1 cellular context compared by ENCODE assay signal in the genomic region with DNA sequence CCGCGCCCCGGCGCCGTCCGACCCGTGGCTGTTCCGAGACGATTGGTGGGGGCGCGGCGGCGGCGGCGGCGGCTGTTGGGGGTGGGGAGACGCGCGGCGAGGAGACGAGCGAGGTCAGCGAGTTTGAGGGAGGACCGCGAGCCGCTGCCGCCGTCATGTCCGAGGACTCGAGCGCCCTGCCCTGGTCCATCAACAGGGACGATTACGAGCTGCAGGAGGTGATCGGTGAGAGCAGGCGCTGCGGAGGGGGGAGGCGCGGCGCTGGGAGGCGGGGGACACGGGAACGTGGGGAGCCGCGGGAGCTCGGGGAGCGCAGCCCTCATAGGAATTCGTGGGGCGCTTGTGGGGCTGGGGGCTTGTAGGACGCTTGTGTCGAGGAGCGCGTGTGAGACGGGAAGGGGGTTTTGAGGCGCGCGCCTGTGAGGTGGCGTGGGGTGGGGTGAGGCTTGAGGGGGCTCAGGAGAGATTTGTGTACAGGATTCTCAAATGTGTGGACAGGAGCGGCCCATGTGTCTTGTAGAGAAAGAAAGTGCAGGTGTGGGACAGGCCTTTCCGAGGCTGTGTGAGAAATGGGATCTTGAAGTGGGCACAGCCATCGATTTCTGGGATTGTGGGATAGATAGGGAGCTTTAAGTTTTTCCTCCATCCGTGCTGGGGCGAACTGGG.
TF ChIP-seq lines count a peak whose summit lies in the region.

No MANE protein-coding gene starts in this region.

TF ChIP-seq in HepG2, 621 proteins besides CTCF, POLR2A, EP300 and RAD21 (continued from another document and continues in another):
- TF ChIP-seq, protein P1, sequence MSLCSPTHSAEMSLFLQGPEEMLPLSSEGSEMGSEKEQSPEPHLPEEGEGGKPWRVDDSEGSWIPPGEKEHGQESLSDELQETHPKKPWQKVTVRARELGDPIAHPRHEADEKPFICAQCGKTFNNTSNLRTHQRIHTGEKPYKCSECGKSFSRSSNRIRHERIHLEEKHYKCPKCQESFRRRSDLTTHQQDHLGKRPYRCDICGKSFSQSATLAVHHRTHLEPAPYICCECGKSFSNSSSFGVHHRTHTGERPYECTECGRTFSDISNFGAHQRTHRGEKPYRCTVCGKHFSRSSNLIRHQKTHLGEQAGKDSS (CRISPR knock-in tag; IDR thresholded peaks at IDR 0.05; ENCODE audit: borderline replicate concordance, low read depth) = 0 out of 2 replicates have a peak, but pooled peaks have one; percentile 35
- TF ChIP-seq MED1 (CRISPR knock-in tag; IDR thresholded peaks at IDR 0.05) (no peak), SP5 (CRISPR knock-in tag; IDR thresholded peaks at IDR 0.05; ENCODE audit: borderline replicate concordance, low read depth) (no peak; the same call in 1 of the 2 replicates), ZNF136 (CRISPR knock-in tag; IDR thresholded peaks at IDR 0.05; ENCODE audit: low read depth) (no peak), KLF16 (CRISPR knock-in tag; IDR thresholded peaks at IDR 0.05) (0 out of 4 replicates have a peak, but pooled peaks of 1 of the 2 experiments have one; percentile 3), LCORL (IDR thresholded peaks at IDR 0.05) (no peak), LCORL (CRISPR knock-in tag; IDR thresholded peaks at IDR 0.05) (peak; percentile 12; the same call in 1 of the 2 replicates), ZEB1 (IDR thresholded peaks at IDR 0.05; ENCODE audit: insufficient replicate concordance, low read depth) (peak; percentile 3), ARHGAP35 (CRISPR knock-in tag; IDR thresholded peaks at IDR 0.05; ENCODE audit: borderline replicate concordance) (0 out of 2 replicates have a peak, but pooled peaks have one; percentile 72), MTF2 (CRISPR knock-in tag; IDR thresholded peaks at IDR 0.05; ENCODE audit: borderline replicate concordance) (peak; percentile 77; the same call in 1 of the 2 replicates), REL (CRISPR knock-in tag; conservative IDR thresholded peaks at IDR 0.05) (peak; percentile 75; the same call in 1 of the 2 replicates), ZNF556 (CRISPR knock-in tag; IDR thresholded peaks at IDR 0.05; ENCODE audit: borderline replicate concordance) (no peak), ELF3 (CRISPR knock-in tag; IDR thresholded peaks at IDR 0.05) (no peak), ZNF235 (CRISPR knock-in tag; IDR thresholded peaks at IDR 0.05; ENCODE audit: borderline replicate concordance) (0 out of 2 replicates have a peak, but pooled peaks have one; percentile 6), ZSCAN29 (CRISPR knock-in tag; conservative IDR thresholded peaks at IDR 0.05) (peak; percentile 78), TAF15 (IDR thresholded peaks at IDR 0.05; ENCODE audit: low read depth, low read length, poor library complexity, severe bottlenecking) (peak; percentile 27), NONO (IDR thresholded peaks at IDR 0.05) (no peak), NONO (CRISPR knock-in tag; conservative IDR thresholded peaks at IDR 0.05) (peak; percentile 75; the same call in 1 of the 2 replicates), ZMYM4 (CRISPR knock-in tag; IDR thresholded peaks at IDR 0.05) (no peak), ZNF138 (CRISPR knock-in tag; IDR thresholded peaks at IDR 0.05; ENCODE audit: low read depth) (no peak), KMT2B (CRISPR knock-in tag; IDR thresholded peaks at IDR 0.05) (0 out of 2 replicates have a peak, but pooled peaks have one; percentile 2), POLR2AphosphoS5 (IDR thresholded peaks at IDR 0.05; ENCODE audit: low read depth, low read length) (no peak), POLR2AphosphoS2 (IDR thresholded peaks at IDR 0.05; ENCODE audit: low read depth, low read length) (no peak), MXD4 (CRISPR knock-in tag; IDR thresholded peaks at IDR 0.05) (peak; percentile 16; the same call in 1 of the 2 replicates), HNF4A (CRISPR knock-in tag; IDR thresholded peaks at IDR 0.05) (no peak), KLF6 (CRISPR knock-in tag; IDR thresholded peaks at IDR 0.05) (peak; percentile 7; the same call in 1 of the 2 replicates), ZFP37 (CRISPR knock-in tag; IDR thresholded peaks at IDR 0.05; ENCODE audit: borderline replicate concordance) (no peak), CEBPB (IDR thresholded peaks at IDR 0.05; ENCODE audit: borderline replicate concordance, low read depth, low read length) (no peak)
- TF ChIP-seq, protein P2, sequence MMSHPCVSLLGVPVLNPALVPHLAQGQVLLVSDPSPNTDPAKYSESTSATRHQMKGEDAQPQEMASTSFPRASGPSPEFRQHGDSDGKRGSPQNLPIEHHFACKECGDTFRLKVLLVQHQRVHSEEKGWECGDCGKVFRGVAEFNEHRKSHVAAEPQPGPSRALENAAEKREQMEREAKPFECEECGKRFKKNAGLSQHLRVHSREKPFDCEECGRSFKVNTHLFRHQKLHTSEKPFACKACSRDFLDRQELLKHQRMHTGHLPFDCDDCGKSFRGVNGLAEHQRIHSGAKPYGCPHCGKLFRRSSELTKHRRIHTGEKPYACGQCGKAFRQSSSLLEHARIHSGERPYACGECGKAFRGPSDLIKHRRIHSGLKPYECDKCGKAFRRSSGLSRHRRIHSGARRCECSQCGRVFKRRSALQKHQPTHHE (CRISPR knock-in tag; IDR thresholded peaks at IDR 0.05; ENCODE audit: borderline replicate concordance) = peak; percentile 42; the same call in 1 of the 2 replicates
- TF ChIP-seq, protein P3, sequence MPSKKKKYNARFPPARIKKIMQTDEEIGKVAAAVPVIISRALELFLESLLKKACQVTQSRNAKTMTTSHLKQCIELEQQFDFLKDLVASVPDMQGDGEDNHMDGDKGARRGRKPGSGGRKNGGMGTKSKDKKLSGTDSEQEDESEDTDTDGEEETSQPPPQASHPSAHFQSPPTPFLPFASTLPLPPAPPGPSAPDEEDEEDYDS (CRISPR knock-in tag; IDR thresholded peaks at IDR 0.05) = no peak
- TF ChIP-seq, protein P4, sequence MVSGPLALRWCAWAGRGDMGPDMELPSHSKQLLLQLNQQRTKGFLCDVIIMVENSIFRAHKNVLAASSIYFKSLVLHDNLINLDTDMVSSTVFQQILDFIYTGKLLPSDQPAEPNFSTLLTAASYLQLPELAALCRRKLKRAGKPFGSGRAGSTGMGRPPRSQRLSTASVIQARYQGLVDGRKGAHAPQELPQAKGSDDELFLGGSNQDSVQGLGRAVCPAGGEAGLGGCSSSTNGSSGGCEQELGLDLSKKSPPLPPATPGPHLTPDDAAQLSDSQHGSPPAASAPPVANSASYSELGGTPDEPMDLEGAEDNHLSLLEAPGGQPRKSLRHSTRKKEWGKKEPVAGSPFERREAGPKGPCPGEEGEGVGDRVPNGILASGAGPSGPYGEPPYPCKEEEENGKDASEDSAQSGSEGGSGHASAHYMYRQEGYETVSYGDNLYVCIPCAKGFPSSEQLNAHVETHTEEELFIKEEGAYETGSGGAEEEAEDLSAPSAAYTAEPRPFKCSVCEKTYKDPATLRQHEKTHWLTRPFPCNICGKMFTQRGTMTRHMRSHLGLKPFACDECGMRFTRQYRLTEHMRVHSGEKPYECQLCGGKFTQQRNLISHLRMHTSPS (CRISPR knock-in tag; IDR thresholded peaks at IDR 0.05; ENCODE audit: low read depth) = no peak
- TF ChIP-seq, protein P5, sequence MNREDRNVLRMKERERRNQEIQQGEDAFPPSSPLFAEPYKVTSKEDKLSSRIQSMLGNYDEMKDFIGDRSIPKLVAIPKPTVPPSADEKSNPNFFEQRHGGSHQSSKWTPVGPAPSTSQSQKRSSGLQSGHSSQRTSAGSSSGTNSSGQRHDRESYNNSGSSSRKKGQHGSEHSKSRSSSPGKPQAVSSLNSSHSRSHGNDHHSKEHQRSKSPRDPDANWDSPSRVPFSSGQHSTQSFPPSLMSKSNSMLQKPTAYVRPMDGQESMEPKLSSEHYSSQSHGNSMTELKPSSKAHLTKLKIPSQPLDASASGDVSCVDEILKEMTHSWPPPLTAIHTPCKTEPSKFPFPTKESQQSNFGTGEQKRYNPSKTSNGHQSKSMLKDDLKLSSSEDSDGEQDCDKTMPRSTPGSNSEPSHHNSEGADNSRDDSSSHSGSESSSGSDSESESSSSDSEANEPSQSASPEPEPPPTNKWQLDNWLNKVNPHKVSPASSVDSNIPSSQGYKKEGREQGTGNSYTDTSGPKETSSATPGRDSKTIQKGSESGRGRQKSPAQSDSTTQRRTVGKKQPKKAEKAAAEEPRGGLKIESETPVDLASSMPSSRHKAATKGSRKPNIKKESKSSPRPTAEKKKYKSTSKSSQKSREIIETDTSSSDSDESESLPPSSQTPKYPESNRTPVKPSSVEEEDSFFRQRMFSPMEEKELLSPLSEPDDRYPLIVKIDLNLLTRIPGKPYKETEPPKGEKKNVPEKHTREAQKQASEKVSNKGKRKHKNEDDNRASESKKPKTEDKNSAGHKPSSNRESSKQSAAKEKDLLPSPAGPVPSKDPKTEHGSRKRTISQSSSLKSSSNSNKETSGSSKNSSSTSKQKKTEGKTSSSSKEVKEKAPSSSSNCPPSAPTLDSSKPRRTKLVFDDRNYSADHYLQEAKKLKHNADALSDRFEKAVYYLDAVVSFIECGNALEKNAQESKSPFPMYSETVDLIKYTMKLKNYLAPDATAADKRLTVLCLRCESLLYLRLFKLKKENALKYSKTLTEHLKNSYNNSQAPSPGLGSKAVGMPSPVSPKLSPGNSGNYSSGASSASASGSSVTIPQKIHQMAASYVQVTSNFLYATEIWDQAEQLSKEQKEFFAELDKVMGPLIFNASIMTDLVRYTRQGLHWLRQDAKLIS (CRISPR knock-in tag; IDR thresholded peaks at IDR 0.05) = no peak
- TF ChIP-seq, protein P6, sequence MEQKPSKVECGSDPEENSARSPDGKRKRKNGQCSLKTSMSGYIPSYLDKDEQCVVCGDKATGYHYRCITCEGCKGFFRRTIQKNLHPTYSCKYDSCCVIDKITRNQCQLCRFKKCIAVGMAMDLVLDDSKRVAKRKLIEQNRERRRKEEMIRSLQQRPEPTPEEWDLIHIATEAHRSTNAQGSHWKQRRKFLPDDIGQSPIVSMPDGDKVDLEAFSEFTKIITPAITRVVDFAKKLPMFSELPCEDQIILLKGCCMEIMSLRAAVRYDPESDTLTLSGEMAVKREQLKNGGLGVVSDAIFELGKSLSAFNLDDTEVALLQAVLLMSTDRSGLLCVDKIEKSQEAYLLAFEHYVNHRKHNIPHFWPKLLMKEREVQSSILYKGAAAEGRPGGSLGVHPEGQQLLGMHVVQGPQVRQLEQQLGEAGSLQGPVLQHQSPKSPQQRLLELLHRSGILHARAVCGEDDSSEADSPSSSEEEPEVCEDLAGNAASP (CRISPR knock-in tag; IDR thresholded peaks at IDR 0.05; ENCODE audit: borderline replicate concordance) = no peak
- TF ChIP-seq, protein P7, sequence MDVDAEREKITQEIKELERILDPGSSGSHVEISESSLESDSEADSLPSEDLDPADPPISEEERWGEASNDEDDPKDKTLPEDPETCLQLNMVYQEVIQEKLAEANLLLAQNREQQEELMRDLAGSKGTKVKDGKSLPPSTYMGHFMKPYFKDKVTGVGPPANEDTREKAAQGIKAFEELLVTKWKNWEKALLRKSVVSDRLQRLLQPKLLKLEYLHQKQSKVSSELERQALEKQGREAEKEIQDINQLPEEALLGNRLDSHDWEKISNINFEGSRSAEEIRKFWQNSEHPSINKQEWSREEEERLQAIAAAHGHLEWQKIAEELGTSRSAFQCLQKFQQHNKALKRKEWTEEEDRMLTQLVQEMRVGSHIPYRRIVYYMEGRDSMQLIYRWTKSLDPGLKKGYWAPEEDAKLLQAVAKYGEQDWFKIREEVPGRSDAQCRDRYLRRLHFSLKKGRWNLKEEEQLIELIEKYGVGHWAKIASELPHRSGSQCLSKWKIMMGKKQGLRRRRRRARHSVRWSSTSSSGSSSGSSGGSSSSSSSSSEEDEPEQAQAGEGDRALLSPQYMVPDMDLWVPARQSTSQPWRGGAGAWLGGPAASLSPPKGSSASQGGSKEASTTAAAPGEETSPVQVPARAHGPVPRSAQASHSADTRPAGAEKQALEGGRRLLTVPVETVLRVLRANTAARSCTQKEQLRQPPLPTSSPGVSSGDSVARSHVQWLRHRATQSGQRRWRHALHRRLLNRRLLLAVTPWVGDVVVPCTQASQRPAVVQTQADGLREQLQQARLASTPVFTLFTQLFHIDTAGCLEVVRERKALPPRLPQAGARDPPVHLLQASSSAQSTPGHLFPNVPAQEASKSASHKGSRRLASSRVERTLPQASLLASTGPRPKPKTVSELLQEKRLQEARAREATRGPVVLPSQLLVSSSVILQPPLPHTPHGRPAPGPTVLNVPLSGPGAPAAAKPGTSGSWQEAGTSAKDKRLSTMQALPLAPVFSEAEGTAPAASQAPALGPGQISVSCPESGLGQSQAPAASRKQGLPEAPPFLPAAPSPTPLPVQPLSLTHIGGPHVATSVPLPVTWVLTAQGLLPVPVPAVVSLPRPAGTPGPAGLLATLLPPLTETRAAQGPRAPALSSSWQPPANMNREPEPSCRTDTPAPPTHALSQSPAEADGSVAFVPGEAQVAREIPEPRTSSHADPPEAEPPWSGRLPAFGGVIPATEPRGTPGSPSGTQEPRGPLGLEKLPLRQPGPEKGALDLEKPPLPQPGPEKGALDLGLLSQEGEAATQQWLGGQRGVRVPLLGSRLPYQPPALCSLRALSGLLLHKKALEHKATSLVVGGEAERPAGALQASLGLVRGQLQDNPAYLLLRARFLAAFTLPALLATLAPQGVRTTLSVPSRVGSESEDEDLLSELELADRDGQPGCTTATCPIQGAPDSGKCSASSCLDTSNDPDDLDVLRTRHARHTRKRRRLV (CRISPR knock-in tag; IDR thresholded peaks at IDR 0.05) = no peak
- TF ChIP-seq, protein P8, sequence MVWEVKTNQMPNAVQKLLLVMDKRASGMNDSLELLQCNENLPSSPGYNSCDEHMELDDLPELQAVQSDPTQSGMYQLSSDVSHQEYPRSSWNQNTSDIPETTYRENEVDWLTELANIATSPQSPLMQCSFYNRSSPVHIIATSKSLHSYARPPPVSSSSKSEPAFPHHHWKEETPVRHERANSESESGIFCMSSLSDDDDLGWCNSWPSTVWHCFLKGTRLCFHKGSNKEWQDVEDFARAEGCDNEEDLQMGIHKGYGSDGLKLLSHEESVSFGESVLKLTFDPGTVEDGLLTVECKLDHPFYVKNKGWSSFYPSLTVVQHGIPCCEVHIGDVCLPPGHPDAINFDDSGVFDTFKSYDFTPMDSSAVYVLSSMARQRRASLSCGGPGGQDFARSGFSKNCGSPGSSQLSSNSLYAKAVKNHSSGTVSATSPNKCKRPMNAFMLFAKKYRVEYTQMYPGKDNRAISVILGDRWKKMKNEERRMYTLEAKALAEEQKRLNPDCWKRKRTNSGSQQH (CRISPR knock-in tag; IDR thresholded peaks at IDR 0.05; ENCODE audit: low read depth) = no peak
- TF ChIP-seq, protein P9, sequence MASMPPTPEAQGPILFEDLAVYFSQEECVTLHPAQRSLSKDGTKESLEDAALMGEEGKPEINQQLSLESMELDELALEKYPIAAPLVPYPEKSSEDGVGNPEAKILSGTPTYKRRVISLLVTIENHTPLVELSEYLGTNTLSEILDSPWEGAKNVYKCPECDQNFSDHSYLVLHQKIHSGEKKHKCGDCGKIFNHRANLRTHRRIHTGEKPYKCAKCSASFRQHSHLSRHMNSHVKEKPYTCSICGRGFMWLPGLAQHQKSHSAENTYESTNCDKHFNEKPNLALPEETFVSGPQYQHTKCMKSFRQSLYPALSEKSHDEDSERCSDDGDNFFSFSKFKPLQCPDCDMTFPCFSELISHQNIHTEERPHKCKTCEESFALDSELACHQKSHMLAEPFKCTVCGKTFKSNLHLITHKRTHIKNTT (CRISPR knock-in tag; IDR thresholded peaks at IDR 0.05) = no peak
- TF ChIP-seq, protein P10, sequence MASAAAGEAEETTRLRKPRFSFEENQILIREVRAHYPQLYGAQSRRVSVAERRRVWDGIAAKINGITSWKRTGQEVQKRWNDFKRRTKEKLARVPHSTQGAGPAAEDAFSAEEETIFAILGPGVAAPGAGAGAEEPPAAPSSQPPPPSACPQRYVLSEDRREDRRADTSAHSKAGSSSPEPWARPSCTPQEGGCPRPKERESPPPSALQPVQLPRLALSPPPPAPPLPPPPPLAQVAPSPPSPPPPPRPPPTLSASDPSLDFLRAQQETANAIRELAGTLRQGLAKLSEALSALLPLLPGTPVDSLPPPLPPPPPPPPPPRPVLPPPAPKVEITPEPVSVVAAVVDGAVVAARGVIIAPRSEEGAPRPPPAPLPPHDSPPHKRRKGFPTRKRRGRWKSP (CRISPR knock-in tag; IDR thresholded peaks at IDR 0.05) = no peak
